ENCODE assay signal across 4 cellular contexts in the genomic region with DNA sequence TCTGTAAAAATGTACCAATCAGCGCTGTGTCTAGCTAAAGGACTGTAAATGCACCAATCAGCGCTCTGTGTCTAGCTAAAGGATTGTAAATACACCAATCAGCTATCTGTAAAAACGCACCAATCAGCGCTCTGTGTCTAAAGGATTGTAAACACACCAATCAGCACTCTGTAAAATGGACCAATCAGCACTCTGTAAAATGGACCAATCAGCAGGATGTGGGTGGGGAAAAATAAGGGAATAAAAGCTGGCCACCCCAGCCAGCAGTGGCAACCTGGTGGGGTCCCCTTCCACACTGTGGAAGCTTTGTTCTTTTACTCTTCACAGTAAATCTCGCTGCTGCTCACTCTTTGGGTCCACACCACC. TPM values are rescaled to one million over a fixed set of nuclear protein-coding genes. Genes with fewer than 3 reads are reported as not detected.
"Had no signal": no experiment of that assay in that cellular context is flagged by ENCODE, and none has a peak within 500 bp of the region (broad histone marks: within the 10 kb centered on the region; RNA-seq: fewer than 3 reads in every experiment).

No MANE protein-coding gene starts in this region.

RNA-seq across cellular contexts. Expression of a gene that starts 23.2 kb away (rescaled TPM):
- total RNA-seq: osteocyte, pulmonary artery endothelial cell, subcutaneous adipose tissue, thyroid gland had no signal
